ENCODE assay signal across 15 cellular contexts in the genomic region with DNA sequence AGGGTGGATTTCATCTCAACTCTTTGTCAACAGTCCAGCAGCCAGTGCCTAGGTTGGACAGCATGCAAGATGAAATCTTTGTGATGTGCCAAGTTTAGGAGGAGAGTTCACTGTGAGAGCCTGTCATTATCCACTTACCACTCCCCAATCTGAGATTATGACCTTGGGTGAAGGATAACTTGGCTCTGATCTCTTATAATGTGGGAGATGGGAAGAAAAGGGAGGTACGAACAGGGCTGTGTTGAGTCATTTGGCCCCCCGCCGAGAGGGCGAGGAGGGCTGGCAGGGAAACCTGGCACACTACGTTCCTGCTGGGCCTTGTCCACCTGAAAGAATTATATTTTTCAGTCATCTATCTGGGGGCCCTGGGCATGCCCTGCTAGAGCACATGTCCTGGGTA. TPM values are rescaled to one million over a fixed set of nuclear protein-coding genes. Genes with fewer than 3 reads are reported as not detected.
DNase-seq lines count a peak whose midpoint lies in the region; ATAC-seq and TF ChIP-seq lines count a peak whose summit lies in the region.
"Had no signal": no experiment of that assay in that cellular context is flagged by ENCODE, and none has a peak within 500 bp of the region (broad histone marks: within the 10 kb centered on the region; RNA-seq: fewer than 3 reads in every experiment).

No MANE protein-coding gene starts in this region.

- H3K9me3 Mint-ChIP-seq in stimulated activated memory B cell treated with anti-CD40 and anti-IgM and Interleukin-4, amounts not matched to agents 10 μg/mL and 1 μg/mL and 100 μg/mL, for 72 hours: no peaks in the 10 kb centered on the region
- H3K9me3 Mint-ChIP-seq: activated CD4-positive, alpha-beta T cell treated with anti-CD3 and anti-CD28 coated beads, Interleukin-2, amount 10 ng/mL, durations not matched to agents 24 days and 14 days; activated naive CD4-positive, alpha-beta T cell treated with anti-CD3 and anti-CD28 coated beads, Interleukin-2, amount 50 U/mL, for 24 hours; memory B cell; T-helper 1 cell treated with Interleukin-12 subunit alpha and Interleukin-12 subunit beta and Interleukin-4 antibody, amounts not matched to agents 30 μg/mL and 1 μg/mL, for 36 hours had no signal

- H3K4me1 ChIP-seq in left ventricle myocardium inferior (peaks cover 100% of the 10 kb centered on the region), MM.1S (ENCODE audit: low read length) (no peaks in the 10 kb centered on the region)

- POLR2A ChIA-PET in GM10248 (lab: Yijun Ruan, JAX): no interaction called here

- CTCF ChIA-PET in GM10248 (lab: Yijun Ruan, JAX): interaction anchor here (1.0 kb wide), 2 partner anchors 14 to 39 kb away, joined by 3 read pairs; no protein-coding TSS in a partner anchor

- peak; percentile 42 for ATAC-seq in stimulated activated memory B cell treated with anti-CD40 and anti-IgM and Interleukin-4, amounts not matched to agents 10 μg/mL and 1 μg/mL and 100 μg/mL, for 72 hours
- ATAC-seq in HG02759 (IDR thresholded peaks at IDR 0.05; ENCODE audit: unreplicated experiment): no peak
- ATAC-seq: stimulated activated naive CD8-positive, alpha-beta T cell treated with anti-CD3 and anti-CD28 coated beads, Interleukin-15, Interleukin-2, amounts not matched to agents 100 U/mL and 50 U/mL, for 24 hours had no signal

- no peak for TF ChIP-seq CTCF in left ventricle myocardium inferior (IDR thresholded peaks at IDR 0.05; ENCODE audit: borderline replicate concordance)
- TF ChIP-seq CTCF in MM.1S (IDR thresholded peaks at IDR 0.05; ENCODE audit: low read length): no peak
- no peak for TF ChIP-seq CTCF in GM10248 (IDR thresholded peaks at IDR 0.05; ENCODE audit: control extremely low read depth, extremely low read depth, low read depth, missing control alignments)

- no peak overlapping the region for H3K4me2 ChIP-seq in MM.1S (ENCODE audit: low read depth, low read length)

- DNase-seq in LoVo (ENCODE audit: low spot score) (peak; percentile 36), astrocyte of the hippocampus (ENCODE audit: low read depth, low spot score) (peak; percentile 50), left ventricle myocardium inferior (peak; percentile 74), NCI-H1436 (lab: John Stamatoyannopoulos, UW) (no peak), MM.1S (no peak), GM10248 (ENCODE audit: extremely low spot score) (no peak)
- DNase-seq: activated CD4-positive, alpha-beta T cell treated with anti-CD3 and anti-CD28 coated beads, Interleukin-2, amount 10 ng/mL, durations not matched to agents 24 days and 14 days; CD4-positive, CD25-positive, alpha-beta regulatory T cell; NCI-H146; stimulated activated naive CD8-positive, alpha-beta T cell treated with anti-CD3 and anti-CD28 coated beads, Interleukin-15, Interleukin-2, amounts not matched to agents 100 U/mL and 50 U/mL, for 24 hours had no signal

- H3K9me3 ChIP-seq in left ventricle myocardium inferior (replicated peaks) (no peaks in the 10 kb centered on the region), MM.1S (replicated peaks; ENCODE audit: insufficient read depth, low read length) (no peaks in the 10 kb centered on the region)

- H3K27me3 Mint-ChIP-seq in stimulated activated memory B cell treated with anti-CD40 and anti-IgM and Interleukin-4, amounts not matched to agents 10 μg/mL and 1 μg/mL and 100 μg/mL, for 72 hours: peaks cover under 1% of the 10 kb centered on the region
- H3K27me3 Mint-ChIP-seq: memory B cell had no signal

- H2AFZ ChIP-seq in MM.1S (ENCODE audit: low read length): no peak overlapping the region

- no peak overlapping the region for H3K9ac ChIP-seq in MM.1S (ENCODE audit: low read length)

- H3K27me3 ChIP-seq in left ventricle myocardium inferior (ENCODE audit: low read depth) (no peaks in the 10 kb centered on the region), MM.1S (replicated peaks; ENCODE audit: insufficient read depth, low read length) (no peaks in the 10 kb centered on the region)

- H3K27ac ChIP-seq in left ventricle myocardium inferior (replicated peaks) (peak overlapping the region; percentile 89), MM.1S (ENCODE audit: low read length) (no peak overlapping the region)

- H3K36me3 ChIP-seq in left ventricle myocardium inferior (peaks cover 16% of the 10 kb centered on the region), MM.1S (replicated peaks; ENCODE audit: insufficient read depth, low read length) (no peaks in the 10 kb centered on the region)

- no peaks in the 10 kb centered on the region for H3K36me3 Mint-ChIP-seq in stimulated activated memory B cell treated with anti-CD40 and anti-IgM and Interleukin-4, amounts not matched to agents 10 μg/mL and 1 μg/mL and 100 μg/mL, for 72 hours
- H3K36me3 Mint-ChIP-seq: activated naive CD4-positive, alpha-beta T cell treated with anti-CD3 and anti-CD28 coated beads, Interleukin-2, amount 50 U/mL, for 24 hours; CD4-positive, CD25-positive, alpha-beta regulatory T cell; memory B cell had no signal

- H3K79me2 ChIP-seq in MM.1S (ENCODE audit: low read length): no peaks in the 10 kb centered on the region

- H3K27ac Mint-ChIP-seq in stimulated activated memory B cell treated with anti-CD40 and anti-IgM and Interleukin-4, amounts not matched to agents 10 μg/mL and 1 μg/mL and 100 μg/mL, for 72 hours: no peak overlapping the region
- H3K27ac Mint-ChIP-seq: activated CD4-positive, alpha-beta T cell treated with anti-CD3 and anti-CD28 coated beads, Interleukin-2, amount 10 ng/mL, durations not matched to agents 24 days and 14 days; activated naive CD4-positive, alpha-beta T cell treated with anti-CD3 and anti-CD28 coated beads, Interleukin-2, amount 50 U/mL, for 24 hours; memory B cell; T-helper 1 cell treated with Interleukin-12 subunit alpha and Interleukin-12 subunit beta and Interleukin-4 antibody, amounts not matched to agents 30 μg/mL and 1 μg/mL, for 36 hours had no signal

- no peak overlapping the region for H3K4me3 ChIP-seq in left ventricle myocardium inferior
- no peak overlapping the region for H3K4me3 ChIP-seq in MM.1S (ENCODE audit: low read length)

- H3K4me1 Mint-ChIP-seq in stimulated activated memory B cell treated with anti-CD40 and anti-IgM and Interleukin-4, amounts not matched to agents 10 μg/mL and 1 μg/mL and 100 μg/mL, for 72 hours: no peaks in the 10 kb centered on the region
- H3K4me1 Mint-ChIP-seq: activated CD4-positive, alpha-beta T cell treated with anti-CD3 and anti-CD28 coated beads, Interleukin-2, amount 10 ng/mL, durations not matched to agents 24 days and 14 days; activated naive CD4-positive, alpha-beta T cell treated with anti-CD3 and anti-CD28 coated beads, Interleukin-2, amount 50 U/mL, for 24 hours; CD4-positive, CD25-positive, alpha-beta regulatory T cell; memory B cell had no signal

- intact Hi-C loops in left ventricle myocardium inferior (cut with micrococcal nuclease): no loop called here

- no peaks in the 10 kb centered on the region for H4K20me1 ChIP-seq in MM.1S (ENCODE audit: insufficient read depth, low read length)

- H3F3A ChIP-seq in MM.1S (ENCODE audit: insufficient read depth, low read length): no peaks in the 10 kb centered on the region

- H3K4me3 Mint-ChIP-seq in stimulated activated memory B cell treated with anti-CD40 and anti-IgM and Interleukin-4, amounts not matched to agents 10 μg/mL and 1 μg/mL and 100 μg/mL, for 72 hours: no peak overlapping the region
- H3K4me3 Mint-ChIP-seq: activated CD4-positive, alpha-beta T cell treated with anti-CD3 and anti-CD28 coated beads, Interleukin-2, amount 10 ng/mL, durations not matched to agents 24 days and 14 days; activated naive CD4-positive, alpha-beta T cell treated with anti-CD3 and anti-CD28 coated beads, Interleukin-2, amount 50 U/mL, for 24 hours; CD4-positive, CD25-positive, alpha-beta regulatory T cell; memory B cell; T-helper 1 cell treated with Interleukin-12 subunit alpha and Interleukin-12 subunit beta and Interleukin-4 antibody, amounts not matched to agents 30 μg/mL and 1 μg/mL, for 36 hours had no signal

- H3K9me2 ChIP-seq in MM.1S (replicated peaks; ENCODE audit: insufficient read depth, low read length): no peaks in the 10 kb centered on the region

RNA-seq across cellular contexts. Expression of a gene that starts 35.8 kb away (rescaled TPM):
- 103 TPM for total RNA-seq in left ventricle myocardium inferior
- total RNA-seq: activated CD4-positive, alpha-beta T cell treated with anti-CD3 and anti-CD28 coated beads, Interleukin-2, amount 10 ng/mL, durations not matched to agents 24 days and 14 days; CD4-positive, CD25-positive, alpha-beta regulatory T cell had no signal

Comparison
In these comparisons a context has a peak if more than half of its experiments do, and no peak if none do; other contexts are left out.
1. DNase-seq: peak in LoVo (single experiment), astrocyte of the hippocampus (single experiment) and left ventricle myocardium inferior (single experiment); none in NCI-H1436 (single experiment), MM.1S (single experiment) and GM10248 (single experiment).